Comparison of ENCODE assay signal across 13 cellular contexts in genomic region chr2:121309801-121310200, GRCh38. TPM values are rescaled to one million over a fixed set of nuclear protein-coding genes. Genes with fewer than 3 reads are reported as not detected.
DNase-seq lines count a peak whose midpoint lies in the region; ATAC-seq, FAIRE-seq and TF ChIP-seq lines count a peak whose summit lies in the region.
"Had no signal": no experiment of that assay in that cellular context is flagged by ENCODE, and none has a peak within 500 bp of the region (broad histone marks: within the 10 kb centered on the region; RNA-seq: fewer than 3 reads in every experiment).

No MANE protein-coding gene starts in this region.

- H3F3A ChIP-seq in Loucy (ENCODE audit: low read depth) = no peaks in the 10 kb centered on the region

- H3K36me3 ChIP-seq in Loucy (ENCODE audit: insufficient read depth, low read length) (no peaks in the 10 kb centered on the region), OCI-LY7 (ENCODE audit: insufficient read depth, low read length) (no peaks in the 10 kb centered on the region)
- H3K36me3 ChIP-seq: ascending aorta, tibial nerve had no signal

- no peak overlapping the region for H3K27ac ChIP-seq in OCI-LY7 (ENCODE audit: low read depth, low read length, poor library complexity, severe bottlenecking)
- H3K27ac ChIP-seq: ascending aorta, tibial nerve had no signal

- H3K79me2 ChIP-seq in Loucy (ENCODE audit: insufficient read depth, low read length) = no peaks in the 10 kb centered on the region
- H3K79me2 ChIP-seq in OCI-LY7 (ENCODE audit: insufficient read depth, low read depth, low read length) = no peaks in the 10 kb centered on the region

- H2AFZ ChIP-seq in Loucy (ENCODE audit: low read length) (peak overlapping the region; percentile 89), OCI-LY7 (ENCODE audit: low read length) (no peak overlapping the region)

- BruUV-seq in OCI-LY7 (replicated peaks; lab: Mats Ljungman, UMichigan) = no TSS peak

- POLR2A ChIA-PET in OCI-LY7 (lab: Charles Lee) = no interaction called here

- H3K4me3 ChIP-seq in Loucy (ENCODE audit: low read length, poor library complexity, severe bottlenecking) = peak overlapping the region; percentile 30
- no peak overlapping the region for H3K4me3 ChIP-seq in OCI-LY7 (ENCODE audit: low read depth, low read length, poor library complexity, severe bottlenecking)
- H3K4me3 ChIP-seq: ascending aorta, tibial nerve had no signal

- peaks cover 17 to 23% of the 10 kb centered on the region in 2 donors for H3K4me1 Mint-ChIP-seq in immature natural killer cell
- H3K4me1 Mint-ChIP-seq: activated CD4-positive, alpha-beta T cell treated with anti-CD3 and anti-CD28 coated beads for 36 hours; naive B cell had no signal

- H4K20me1 ChIP-seq in Loucy (ENCODE audit: insufficient read depth, low read length, poor library complexity, severe bottlenecking) (no peaks in the 10 kb centered on the region), OCI-LY7 (ENCODE audit: insufficient read depth, low read length) (no peaks in the 10 kb centered on the region)

- no peak overlapping the region for H3K9ac ChIP-seq in Loucy (ENCODE audit: low read depth, low read length, poor library complexity, severe bottlenecking)

- peaks cover 6 to 9% (median 9%) of the 10 kb centered on the region in 3 donors for H3K27me3 Mint-ChIP-seq in immature natural killer cell (ENCODE audit: low read depth in 3 of 3)

- H3K9me3 ChIP-seq in Loucy (ENCODE audit: insufficient read depth, low read depth, low read length) (no peaks in the 10 kb centered on the region), OCI-LY7 (ENCODE audit: low read length) (no peaks in the 10 kb centered on the region)
- H3K9me3 ChIP-seq: ascending aorta, tibial nerve had no signal

- H3K9me2 ChIP-seq in Loucy (replicated peaks; ENCODE audit: low read depth, low read length) (no peaks in the 10 kb centered on the region), OCI-LY7 (ENCODE audit: insufficient read depth, low read length) (no peaks in the 10 kb centered on the region)

- H3K4me3 Mint-ChIP-seq in immature natural killer cell = peak overlapping the region in 4 of 5 donors; percentile 2 to 19 (median 14)
- H3K4me3 Mint-ChIP-seq: activated CD4-positive, alpha-beta T cell treated with anti-CD3 and anti-CD28 coated beads for 36 hours; naive B cell had no signal

- ATAC-seq in GM21825 (IDR thresholded peaks at IDR 0.05; ENCODE audit: unreplicated experiment) = peak; percentile 89
- ATAC-seq in GM19467 (IDR thresholded peaks at IDR 0.05; ENCODE audit: unreplicated experiment) = no peak
- ATAC-seq: activated CD4-positive, alpha-beta T cell treated with anti-CD3 and anti-CD28 coated beads for 36 hours had no signal

- TF ChIP-seq CTCF in Loucy (conservative IDR thresholded peaks at IDR 0.05; ENCODE audit: low read length) (no peak), OCI-LY7 (conservative IDR thresholded peaks at IDR 0.05; ENCODE audit: low read length) (no peak)

- FAIRE-seq in GM18507 (lab: Jason Lieb, UNC) = peak; percentile 33
- FAIRE-seq: D721Med had no signal

- H3K4me1 ChIP-seq in Loucy (ENCODE audit: insufficient read depth, low read length, poor library complexity, severe bottlenecking) (peaks cover 9% of the 10 kb centered on the region), OCI-LY7 (ENCODE audit: insufficient read depth, low read length, poor library complexity, severe bottlenecking) (no peaks in the 10 kb centered on the region)
- H3K4me1 ChIP-seq: ascending aorta, tibial nerve had no signal

- H3K9me3 Mint-ChIP-seq in immature natural killer cell = no peaks in the 10 kb centered on the region

- peak overlapping the region; percentile 53 for H3K4me2 ChIP-seq in Loucy (ENCODE audit: low read depth, low read length, poor library complexity, severe bottlenecking)
- no peak overlapping the region for H3K4me2 ChIP-seq in OCI-LY7 (ENCODE audit: low read length)

- H3K36me3 Mint-ChIP-seq in immature natural killer cell = no peaks in the 10 kb centered on the region
- H3K36me3 Mint-ChIP-seq: naive B cell had no signal

- DNase-seq in GM18507 (ENCODE audit: extremely low spot score, insufficient read length, low read depth) = no peak
- peak; percentile 53 to 65 (median 64) for DNase-seq in immature natural killer cell
- DNase-seq in GOT3 (lab: John Stamatoyannopoulos, UW) = no peak
- no peak for DNase-seq in NCI-H1092 (lab: John Stamatoyannopoulos, UW)
- DNase-seq in OCI-LY7 (ENCODE audit: low spot score) = no peak
- DNase-seq: activated CD4-positive, alpha-beta T cell treated with anti-CD3 and anti-CD28 coated beads for 36 hours; naive B cell had no signal

- CTCF ChIA-PET in OCI-LY7 (lab: Charles Lee; ENCODE audit: unreplicated experiment) = no interaction called here

- H3K27me3 ChIP-seq in Loucy (ENCODE audit: insufficient read depth, low read length, poor library complexity, severe bottlenecking) = no peaks in the 10 kb centered on the region
- H3K27me3 ChIP-seq: tibial nerve had no signal

- intact Hi-C loops in OCI-LY7 (cut with micrococcal nuclease; ENCODE audit: unreplicated experiment) = no loop called here

- peak overlapping the region in 5 of 6 donors; percentile 61 to 79 (median 63) for H3K27ac Mint-ChIP-seq in immature natural killer cell
- H3K27ac Mint-ChIP-seq: activated CD4-positive, alpha-beta T cell treated with anti-CD3 and anti-CD28 coated beads for 36 hours had no signal

RNA-seq across cellular contexts. Expression of gene TFCP2L1, which starts 24.8 kb away (rescaled TPM):
- polyA plus RNA-seq in immature natural killer cell = under 1 TPM in 2 of 3 donors, not detected in 1; 0.02 to 0.14 TPM
- total RNA-seq in OCI-LY7 (2014; rRNA removed; shearing (Covaris generic)) = 0.06 and 0.18 TPM in 2 replicates
- 1.4 and 3.7 TPM in 2 replicates for total RNA-seq in OCI-LY7 (2022)

Comparison
In these comparisons a context has a peak if more than half of its experiments do, and no peak if none do; other contexts are left out.
1. DNase-seq: peak in immature natural killer cell (3 of 3); none in GM18507 (single experiment), GOT3 (single experiment), NCI-H1092 (single experiment) and OCI-LY7 (single experiment).